Comparison of ENCODE assay signal across 25 cellular contexts in the genomic region with DNA sequence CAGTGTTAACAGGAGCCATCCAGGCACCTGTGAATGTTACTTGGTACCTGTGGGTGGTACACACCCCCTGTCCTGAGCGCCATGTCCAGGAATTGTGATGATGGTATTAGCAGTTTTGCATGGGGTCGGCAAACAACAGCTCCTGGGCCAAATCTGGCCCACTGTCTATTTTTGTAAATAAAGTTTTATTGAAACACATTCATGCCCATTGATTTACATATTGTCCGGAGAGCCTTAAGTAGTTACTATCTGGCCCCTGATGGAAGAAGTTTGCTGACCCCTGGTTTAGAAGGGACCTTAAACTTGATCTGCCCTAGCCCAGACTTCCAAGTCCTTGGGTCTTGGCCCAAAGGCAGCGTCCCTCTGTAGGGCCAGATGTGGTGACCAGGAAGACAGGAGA. TPM values are rescaled to one million over a fixed set of nuclear protein-coding genes. Genes with fewer than 3 reads are reported as not detected.
DNase-seq lines count a peak whose midpoint lies in the region; ATAC-seq, FAIRE-seq and TF ChIP-seq lines count a peak whose summit lies in the region.
"Had no signal": no experiment of that assay in that cellular context is flagged by ENCODE, and none has a peak within 500 bp of the region (broad histone marks: within the 10 kb centered on the region; RNA-seq: fewer than 3 reads in every experiment).

No MANE protein-coding gene starts in this region.

- no peak for TF ChIP-seq CTCF in HFFc6 (IDR thresholded peaks at IDR 0.05)
- TF ChIP-seq CTCF in GM12878 (IDR thresholded peaks at IDR 0.05 in 2 of 3, conservative IDR thresholded peaks at IDR 0.05 in 1 of 3; ENCODE audit: control insufficient read depth in 2 of 3, extremely low read depth in 1 of 3, insufficient read depth in 1 of 3, low read depth in 3 of 3, low read length in 3 of 3), result no peak
- TF ChIP-seq CTCF in smooth muscle cell (IDR thresholded peaks at IDR 0.05; ENCODE audit: borderline replicate concordance, insufficient read depth, poor library complexity, severe bottlenecking), result no peak
- TF ChIP-seq CTCF in lower lobe of right lung (IDR thresholded peaks at IDR 0.05), result no peak
- TF ChIP-seq CTCF in endothelial cell (IDR thresholded peaks at IDR 0.05; ENCODE audit: unreplicated experiment), result no peak
- no peak for TF ChIP-seq CTCF in GM13976 (IDR thresholded peaks at IDR 0.05; ENCODE audit: borderline replicate concordance, control extremely low read depth, extremely low read depth, insufficient read depth, missing control alignments)

- POLR2A ChIA-PET in GM12878 (lab: Charles Lee), result no interaction called here

- H3K27ac ChIP-seq in GM12878 (ENCODE audit: control insufficient read depth, insufficient read depth), result no peak overlapping the region
- no peak overlapping the region for H3K27ac ChIP-seq in mesenchymal stem cell (ENCODE audit: low read length, poor library complexity, severe bottlenecking)
- H3K27ac ChIP-seq in smooth muscle cell (ENCODE audit: low read depth), result peak overlapping the region; percentile 57
- H3K27ac ChIP-seq in lower lobe of right lung, result no peak overlapping the region
- H3K27ac ChIP-seq: breast epithelium, SJCRH30 had no signal

- intact Hi-C loops in GM12878 (cut with micrococcal nuclease; ENCODE audit: unreplicated experiment), result no loop called here
- intact Hi-C loops in lower lobe of right lung (cut with DNase I), result no loop called here

- BruUV-seq in GM12878 (replicated peaks; lab: Mats Ljungman, UMichigan), result no TSS peak

- H3K4me1 ChIP-seq in GM12878 (ENCODE audit: control insufficient read depth, insufficient read depth, low read length) (no peaks in the 10 kb centered on the region), mesenchymal stem cell (ENCODE audit: control insufficient read depth, insufficient read depth, low read depth, low read length) (peaks cover 41% of the 10 kb centered on the region), smooth muscle cell (ENCODE audit: low read depth) (peaks cover 20% of the 10 kb centered on the region), lower lobe of right lung (peaks cover 4% of the 10 kb centered on the region)

- H3K27me3 ChIP-seq in GM12878 (replicated peaks in 1 of 2; ENCODE audit: control insufficient read depth in 2 of 2, insufficient read depth in 2 of 2, low read length in 1 of 2) (no peaks in the 10 kb centered on the region; a peak in 1 of 4 replicates), mesenchymal stem cell (ENCODE audit: control insufficient read depth in 1 of 2, insufficient read depth in 1 of 2, low read length in 2 of 2) (no peaks in the 10 kb centered on the region), smooth muscle cell (ENCODE audit: low read depth) (no peaks in the 10 kb centered on the region), lower lobe of right lung (ENCODE audit: low read depth) (no peaks in the 10 kb centered on the region)
- H3K27me3 ChIP-seq: breast epithelium, uterus had no signal

- no peak overlapping the region for H3K4me3 ChIP-seq in GM12878
- peak overlapping the region in 1 of 2 experiments; percentile 39 for H3K4me3 ChIP-seq in mesenchymal stem cell (ENCODE audit: insufficient read depth in 1 of 2, low read depth in 1 of 2, low read length in 2 of 2)
- no peak overlapping the region for H3K4me3 ChIP-seq in smooth muscle cell
- no peak overlapping the region for H3K4me3 ChIP-seq in lower lobe of right lung
- H3K4me3 ChIP-seq: breast epithelium, SJCRH30, uterus had no signal

- no peak overlapping the region for H2BK120ac ChIP-seq in mesenchymal stem cell (ENCODE audit: low read depth, low read length)

- peak overlapping the region; percentile 17; the same call in 1 of the 2 replicates for H3K4me3 Mint-ChIP-seq in HFFc6
- H3K4me3 Mint-ChIP-seq in endothelial cell (ENCODE audit: unreplicated experiment), result no peak overlapping the region
- H3K4me3 Mint-ChIP-seq: activated B cell treated with CpG ODN at 0.5 μM for 24 hours; activated naive CD4-positive, alpha-beta T cell treated with anti-CD3 and anti-CD28 coated beads for 36 hours; CD8-positive, alpha-beta T cell had no signal

- CTCF ChIA-PET in GM12878 (lab: Yijun Ruan, JAX), result no interaction called here

- no peak overlapping the region for H3K9ac ChIP-seq in GM12878 (ENCODE audit: control insufficient read depth, insufficient read depth, low read length)
- peak overlapping the region; percentile 30 for H3K9ac ChIP-seq in mesenchymal stem cell (ENCODE audit: low read length)
- H3K9ac ChIP-seq in smooth muscle cell (ENCODE audit: low read depth), result no peak overlapping the region

- H3K14ac ChIP-seq in mesenchymal stem cell (ENCODE audit: low read length in 2 of 2), result no peak overlapping the region

- H3K4me1 Mint-ChIP-seq in HFFc6 (ENCODE audit: low read depth) (peaks cover 26% of the 10 kb centered on the region), endothelial cell (ENCODE audit: unreplicated experiment) (peaks cover 3% of the 10 kb centered on the region)

- H4K8ac ChIP-seq in mesenchymal stem cell (ENCODE audit: low read length), result no peak overlapping the region

- H2BK12ac ChIP-seq in mesenchymal stem cell (ENCODE audit: low read length in 2 of 2), result peak overlapping the region in 1 of 2 experiments; percentile 29

- no peak for TF ChIP-seq POLR2A in GM12878 (IDR thresholded peaks at IDR 0.05; ENCODE audit: low read depth, low read length)

- H2BK5ac ChIP-seq in mesenchymal stem cell (ENCODE audit: low read depth, low read length, poor library complexity, severe bottlenecking), result no peak overlapping the region

- H3K23ac ChIP-seq in mesenchymal stem cell (ENCODE audit: low read length in 2 of 2), result no peak overlapping the region

- RAD21 ChIA-PET in GM12878 (lab: Charles Lee; ENCODE audit: unreplicated experiment), result interaction anchor here (1.4 kb wide), 1 partner anchor 62 kb away, joined by 4 read pairs; no protein-coding TSS in a partner anchor

- H3K9me3 Mint-ChIP-seq in HFFc6 (no peaks in the 10 kb centered on the region), endothelial cell (ENCODE audit: unreplicated experiment) (no peaks in the 10 kb centered on the region)
- H3K9me3 Mint-ChIP-seq: activated B cell treated with CpG ODN at 0.5 μM for 24 hours; activated naive CD4-positive, alpha-beta T cell treated with anti-CD3 and anti-CD28 coated beads for 36 hours; CD8-positive, alpha-beta T cell had no signal

- H3K36me3 Mint-ChIP-seq in HFFc6 (ENCODE audit: low read depth), result no peaks in the 10 kb centered on the region
- peaks cover 5% of the 10 kb centered on the region for H3K36me3 Mint-ChIP-seq in endothelial cell (ENCODE audit: low read depth, unreplicated experiment)
- H3K36me3 Mint-ChIP-seq: CD8-positive, alpha-beta T cell had no signal

- peaks cover 2% of the 10 kb centered on the region; the same call in 1 of the 2 replicates for H3K27me3 Mint-ChIP-seq in HFFc6 (ENCODE audit: insufficient read depth)
- no peaks in the 10 kb centered on the region for H3K27me3 Mint-ChIP-seq in endothelial cell (ENCODE audit: unreplicated experiment)
- H3K27me3 Mint-ChIP-seq: activated B cell treated with CpG ODN at 0.5 μM for 24 hours had no signal

- H3K79me1 ChIP-seq in mesenchymal stem cell (replicated peaks; ENCODE audit: low read length, poor library complexity, severe bottlenecking), result peaks cover 27% of the 10 kb centered on the region

- in situ Hi-C loops in GM12878 (cut with MboI), result no loop called here
- in situ Hi-C loops in GM13976 (cut with MboI; ENCODE audit: low sequenced_read_pairs, unreplicated experiment), result no loop called here

- no peak overlapping the region for H2AK5ac ChIP-seq in mesenchymal stem cell (ENCODE audit: low read length, severe bottlenecking)

- no peaks in the 10 kb centered on the region for H3K79me2 ChIP-seq in GM12878 (ENCODE audit: control insufficient read depth, insufficient read depth, low read length)
- peaks cover 89% of the 10 kb centered on the region for H3K79me2 ChIP-seq in smooth muscle cell (ENCODE audit: low read depth)

- H3K27ac Mint-ChIP-seq in HFFc6, result no peak overlapping the region
- H3K27ac Mint-ChIP-seq in endothelial cell (ENCODE audit: unreplicated experiment), result no peak overlapping the region
- H3K27ac Mint-ChIP-seq: activated B cell treated with CpG ODN at 0.5 μM for 24 hours; activated naive CD4-positive, alpha-beta T cell treated with anti-CD3 and anti-CD28 coated beads for 36 hours; CD8-positive, alpha-beta T cell had no signal

- no peak overlapping the region for H2AFZ ChIP-seq in GM12878 (ENCODE audit: control insufficient read depth, low read depth, low read length)
- no peak overlapping the region for H2AFZ ChIP-seq in mesenchymal stem cell (ENCODE audit: low read depth, low read length)
- H2AFZ ChIP-seq in smooth muscle cell (ENCODE audit: low read depth), result no peak overlapping the region

- no peak for FAIRE-seq in GM12878 (lab: Jason Lieb, UNC)
- FAIRE-seq: A204.1, GM12892 had no signal

- H3K36me3 ChIP-seq in GM12878 (ENCODE audit: control insufficient read depth in 2 of 2, insufficient read depth in 2 of 2, low read length in 1 of 2) (no peaks in the 10 kb centered on the region), mesenchymal stem cell (ENCODE audit: control insufficient read depth in 1 of 2, insufficient read depth in 2 of 2, low read depth in 1 of 2, low read length in 2 of 2) (peaks cover 36 to 54% of the 10 kb centered on the region in 2 experiments), smooth muscle cell (ENCODE audit: low read depth) (no peaks in the 10 kb centered on the region), lower lobe of right lung (peaks cover 6% of the 10 kb centered on the region)
- H3K36me3 ChIP-seq: breast epithelium, SJCRH30, uterus had no signal

- H3K9me3 ChIP-seq in GM12878 (replicated peaks; ENCODE audit: control insufficient read depth, insufficient read depth, low read length) (no peaks in the 10 kb centered on the region), mesenchymal stem cell (ENCODE audit: control insufficient read depth, low read length) (no peaks in the 10 kb centered on the region), smooth muscle cell (replicated peaks; ENCODE audit: low read depth) (no peaks in the 10 kb centered on the region), lower lobe of right lung (no peaks in the 10 kb centered on the region)
- H3K9me3 ChIP-seq: breast epithelium, SJCRH30, uterus had no signal

- TF ChIP-seq EP300 in GM12878 (IDR thresholded peaks at IDR 0.05; ENCODE audit: borderline replicate concordance in 1 of 2, control insufficient read depth in 1 of 2, low read depth in 2 of 2, low read length in 2 of 2), result no peak

- H3K4me2 ChIP-seq in GM12878 (ENCODE audit: control insufficient read depth, insufficient read depth) (no peak overlapping the region), mesenchymal stem cell (ENCODE audit: low read length, poor library complexity, severe bottlenecking) (no peak overlapping the region), smooth muscle cell (peak overlapping the region; percentile 57)

- H4K20me1 ChIP-seq in GM12878 (ENCODE audit: control insufficient read depth, insufficient read depth) (no peaks in the 10 kb centered on the region), smooth muscle cell (ENCODE audit: low read depth) (peaks cover 100% of the 10 kb centered on the region)

- H4K91ac ChIP-seq in mesenchymal stem cell (ENCODE audit: low read length), result no peak overlapping the region

- H3F3A ChIP-seq in smooth muscle cell (ENCODE audit: low read depth), result peaks cover 32% of the 10 kb centered on the region

- DNase-seq in HFFc6 (no peak), GM12878 (ENCODE audit: low read depth, low spot score) (no peak), mesenchymal stem cell (no peak), smooth muscle cell (lab: John Stamatoyannopoulos, UW; ENCODE audit: unreplicated experiment) (no peak), lower lobe of right lung (no peak), endothelial cell (ENCODE audit: low spot score) (no peak), GM13976 (ENCODE audit: low spot score) (no peak)
- DNase-seq: activated B cell treated with CpG ODN at 0.5 μM for 24 hours; activated naive CD4-positive, alpha-beta T cell treated with anti-CD3 and anti-CD28 coated beads for 36 hours; CD8-positive, alpha-beta T cell; DMS 273 treated with DMSO at 0.1 percent for 48 hours; effector CD8-positive, alpha-beta T cell; foreskin melanocyte; H7; mesendoderm; NCI-H1105; NCI-H187 treated with DMSO at 0.1 percent for 48 hours; NCI-H69; stimulated activated CD4-positive, alpha-beta T cell treated with anti-CD3 and anti-CD28 coated beads, Interleukin-4, amount 100 ng/mL, for 1 hour; uterus had no signal

- no peak overlapping the region for H2BK15ac ChIP-seq in mesenchymal stem cell (ENCODE audit: low read depth, poor library complexity, severe bottlenecking)

- no peak overlapping the region for H3K4ac ChIP-seq in mesenchymal stem cell (ENCODE audit: low read depth in 1 of 2, low read length in 2 of 2)

- ATAC-seq in GM12878 (no peak), lower lobe of right lung (no peak), GM21737 (IDR thresholded peaks at IDR 0.05; ENCODE audit: unreplicated experiment) (no peak)
- ATAC-seq: CD8-positive, alpha-beta T cell had no signal

- SMC1A ChIA-PET in GM12878 (lab: Charles Lee; ENCODE audit: uncharacterized antibody, unreplicated experiment), result no interaction called here

- TF ChIP-seq RAD21 in GM12878 (IDR thresholded peaks at IDR 0.05; ENCODE audit: insufficient read depth, low read depth, low read length), result no peak

- WGBS in GM12878 (ENCODE audit: insufficient coverage, insufficient replicate concordance, low lambda C conversion rate, missing lambda C conversion rate), result 55% methylated on average over 4 of the region's 4 CpGs
- 96% methylated on average over 3 of the region's 4 CpGs for WGBS in mesenchymal stem cell
- WGBS in smooth muscle cell (ENCODE audit: low lambda C conversion rate), result 94% methylated on average over 4 of the region's 4 CpGs

- peak overlapping the region in 1 of 2 experiments; percentile 6 for H3K18ac ChIP-seq in mesenchymal stem cell (ENCODE audit: low read depth in 1 of 2, low read length in 2 of 2)

RNA-seq across cellular contexts. Expression of a gene that starts 58.3 kb away (rescaled TPM):
- 10 to 100 TPM in 1 of 6 experiments, 1 to 10 TPM in 5; 5.9 to 10.4 (median 8.6) TPM for total RNA-seq in HFFc6 (2021; fragmentation: NEBNext Ultra II Directional; extraction: Animal tissue kit (Norgen Biotek cat#: 25700))
- 0.96 and 1.3 TPM in 2 replicates for total RNA-seq in GM12878 (2013; cell fraction: nucleolus; rRNA removed)
- total RNA-seq in GM12878 (2014; rRNA removed) (0.90 and 1.3 TPM in 2 replicates), GM12878 (2014; rRNA removed; fragmentation: Illumina TruSeq; extraction: Trizol) (0.40 and 0.46 TPM in 2 replicates), GM12878 (2021) (0.74 and 1.1 TPM in 2 replicates), smooth muscle cell (27.6 and 38.0 TPM in 2 replicates), lower lobe of right lung (14.7 TPM), endothelial cell (ENCODE audit: unreplicated experiment) (8.1 TPM)
- 0.38 TPM for polyA plus RNA-seq in GM12878 (2011; ENCODE audit: low read depth)
- polyA plus RNA-seq in GM12878 (2011; rRNA removed) (0.23 and 0.43 TPM in 2 replicates), GM12878 (2014; fragmentation: Illumina TruSeq; extraction: Trizol) (0.46 and 2.1 TPM in 2 replicates), GM12878 (2014; fragmentation: Nextera tagmentation; extraction: Ambion mirVana) (under 1 TPM in 1 of 2 experiments, not detected in 1; 0.02 TPM), GM12878 (2014; rRNA removed) (0.80 and 2.0 TPM in 2 replicates), GM12878 (2016; fragmentation: Nextera tagmentation; extraction: Ambion mirVana) (1 to 10 TPM; 1.2 to 1.4 TPM), smooth muscle cell (37.0 and 44.5 TPM in 2 replicates)
- 0.52 and 0.63 TPM in 2 replicates for polyA plus RNA-seq in GM12878 (2011; cell fraction: cytosol; rRNA removed)
- 0.45 and 0.47 TPM in 2 replicates for polyA plus RNA-seq in GM12878 (2011; cell fraction: nucleus; rRNA removed)
- 1.4 and 2.6 TPM in 2 replicates for polyA plus RNA-seq in GM12878 (2012)
- 0.37 and 0.57 TPM in 2 replicates for polyA minus RNA-seq in GM12878 (2011; rRNA and poly(A)+ RNA removed)
- 0.52 and 0.53 TPM in 2 replicates for polyA minus RNA-seq in GM12878 (2011; cell fraction: cytosol; rRNA and poly(A)+ RNA removed)
- 0.36 TPM in 1 of 2 replicates, not detected in the other for polyA minus RNA-seq in GM12878 (2011; cell fraction: nucleus; rRNA and poly(A)+ RNA removed)
- polyA plus RNA-seq in mesenchymal stem cell (2013, experiment 1 of 2), result 34.8 TPM
- 35.0 TPM for polyA plus RNA-seq in mesenchymal stem cell (2013, experiment 2 of 2)
